ENCODE assay signal across 1 cellular context in the genomic region with DNA sequence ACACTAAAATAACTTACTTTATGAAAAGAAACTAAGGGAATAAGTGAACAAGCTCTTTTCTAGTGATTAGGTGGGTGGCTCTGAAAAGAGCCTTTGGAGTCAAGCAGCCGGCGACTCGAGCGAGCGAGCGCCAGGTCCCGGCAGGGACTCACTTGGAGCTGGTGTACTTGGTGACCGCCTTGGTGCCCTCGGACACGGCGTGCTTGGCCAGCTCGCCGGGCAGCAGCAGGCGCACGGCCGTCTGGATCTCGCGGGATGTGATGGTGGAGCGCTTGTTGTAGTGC.
TF ChIP-seq lines count a peak whose summit lies in the region.

No MANE protein-coding gene starts in this region.

TF ChIP-seq in HepG2, 621 proteins besides CTCF, POLR2A, EP300 and RAD21 (continued from another document):
- TF ChIP-seq ZNF687 (CRISPR knock-in tag; IDR thresholded peaks at IDR 0.05) = 0 out of 2 replicates have a peak, but pooled peaks have one; percentile 49
- TF ChIP-seq ARID5B (CRISPR knock-in tag; IDR thresholded peaks at IDR 0.05) = 0 out of 2 replicates have a peak, but pooled peaks have one; percentile 1
- TF ChIP-seq MEIS1 (CRISPR knock-in tag; IDR thresholded peaks at IDR 0.05; ENCODE audit: borderline replicate concordance) = peak; percentile 7; the same call in 1 of the 2 replicates
- TF ChIP-seq SALL2 (CRISPR knock-in tag; IDR thresholded peaks at IDR 0.05) = 0 out of 2 replicates have a peak, but pooled peaks have one; percentile 47
- TF ChIP-seq ZBTB4 (CRISPR knock-in tag; IDR thresholded peaks at IDR 0.05; ENCODE audit: borderline replicate concordance) = 0 out of 2 replicates have a peak, but pooled peaks have one; percentile 61
- TF ChIP-seq RFXAP (CRISPR knock-in tag; IDR thresholded peaks at IDR 0.05; ENCODE audit: borderline replicate concordance) = 0 out of 2 replicates have a peak, but pooled peaks have one; percentile 4
- 0 out of 2 replicates have a peak, but pooled peaks have one; percentile 6 for TF ChIP-seq GATAD1 (CRISPR knock-in tag; IDR thresholded peaks at IDR 0.05)
- TF ChIP-seq TBX2 (CRISPR knock-in tag; IDR thresholded peaks at IDR 0.05; ENCODE audit: borderline replicate concordance) = 0 out of 2 replicates have a peak, but pooled peaks have one; percentile 7
- peak; percentile 39; the same call in 1 of the 2 replicates for TF ChIP-seq UBTF (CRISPR knock-in tag; IDR thresholded peaks at IDR 0.05)
- TF ChIP-seq, protein P1, sequence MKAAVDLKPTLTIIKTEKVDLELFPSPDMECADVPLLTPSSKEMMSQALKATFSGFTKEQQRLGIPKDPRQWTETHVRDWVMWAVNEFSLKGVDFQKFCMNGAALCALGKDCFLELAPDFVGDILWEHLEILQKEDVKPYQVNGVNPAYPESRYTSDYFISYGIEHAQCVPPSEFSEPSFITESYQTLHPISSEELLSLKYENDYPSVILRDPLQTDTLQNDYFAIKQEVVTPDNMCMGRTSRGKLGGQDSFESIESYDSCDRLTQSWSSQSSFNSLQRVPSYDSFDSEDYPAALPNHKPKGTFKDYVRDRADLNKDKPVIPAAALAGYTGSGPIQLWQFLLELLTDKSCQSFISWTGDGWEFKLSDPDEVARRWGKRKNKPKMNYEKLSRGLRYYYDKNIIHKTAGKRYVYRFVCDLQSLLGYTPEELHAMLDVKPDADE (CRISPR knock-in tag; IDR thresholded peaks at IDR 0.05) = 0 out of 2 replicates have a peak, but pooled peaks have one; percentile 60
- peak; percentile 54; the same call in 1 of the 2 replicates for TF ChIP-seq ZNF768 (CRISPR knock-in tag; IDR thresholded peaks at IDR 0.05)
- TF ChIP-seq TSC22D2 (CRISPR knock-in tag; IDR thresholded peaks at IDR 0.05; ENCODE audit: borderline replicate concordance) = 0 out of 2 replicates have a peak, but pooled peaks have one; percentile 7
- TF ChIP-seq AFF4 (CRISPR knock-in tag; IDR thresholded peaks at IDR 0.05) = peak; percentile 98; the same call in 1 of the 2 replicates
- TF ChIP-seq SRSF4 (IDR thresholded peaks at IDR 0.05; ENCODE audit: low read depth, low read length, poor library complexity, severe bottlenecking) = peak; percentile 16
- peak; percentile 75; the same call in 1 of the 2 replicates for TF ChIP-seq CHD2 (IDR thresholded peaks at IDR 0.05; ENCODE audit: low read depth, low read length)
- 0 out of 2 replicates have a peak, but pooled peaks have one; percentile 3 for TF ChIP-seq MTF1 (CRISPR knock-in tag; IDR thresholded peaks at IDR 0.05)
- TF ChIP-seq MYC (CRISPR knock-in tag; IDR thresholded peaks at IDR 0.05; ENCODE audit: borderline replicate concordance) = 0 out of 2 replicates have a peak, but pooled peaks have one; percentile 28
- peak; percentile 48; the same call in 1 of the 2 replicates for TF ChIP-seq ZNF703 (CRISPR knock-in tag; IDR thresholded peaks at IDR 0.05; ENCODE audit: borderline replicate concordance)
